ENCODE assay signal across 2 cellular contexts in the genomic region with DNA sequence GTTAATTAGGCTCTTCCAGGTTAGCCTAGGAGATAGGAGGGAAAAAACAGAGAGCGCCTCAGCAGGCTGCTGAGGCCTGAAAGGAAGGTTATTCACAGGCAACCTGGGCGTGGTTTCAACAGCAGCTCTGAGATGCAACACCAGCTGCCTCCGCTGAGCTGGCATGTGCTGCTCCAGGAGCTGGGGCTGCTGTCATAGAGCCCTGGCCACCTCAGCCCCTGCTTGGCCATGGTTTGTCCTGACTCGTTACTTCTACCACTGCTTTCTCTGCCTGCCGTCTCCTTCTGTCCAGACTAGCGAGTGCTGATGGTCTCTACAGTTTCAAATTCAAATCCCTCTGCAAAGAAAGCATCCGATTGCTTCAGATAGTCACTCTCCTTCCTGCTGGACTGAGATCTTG.
TF ChIP-seq lines count a peak whose summit lies in the region.

No MANE protein-coding gene starts in this region.

TF ChIP-seq in GM23338, 12 proteins besides CTCF, POLR2A, EP300 and RAD21:
- TF ChIP-seq CREB1 (CRISPR knock-in tag; IDR thresholded peaks at IDR 0.05; ENCODE audit: low read depth) (0 out of 2 replicates have a peak, but pooled peaks have one; percentile 11), JUNB (IDR thresholded peaks at IDR 0.05; ENCODE audit: unreplicated experiment) (no peak)
- TF ChIP-seq, protein P1, sequence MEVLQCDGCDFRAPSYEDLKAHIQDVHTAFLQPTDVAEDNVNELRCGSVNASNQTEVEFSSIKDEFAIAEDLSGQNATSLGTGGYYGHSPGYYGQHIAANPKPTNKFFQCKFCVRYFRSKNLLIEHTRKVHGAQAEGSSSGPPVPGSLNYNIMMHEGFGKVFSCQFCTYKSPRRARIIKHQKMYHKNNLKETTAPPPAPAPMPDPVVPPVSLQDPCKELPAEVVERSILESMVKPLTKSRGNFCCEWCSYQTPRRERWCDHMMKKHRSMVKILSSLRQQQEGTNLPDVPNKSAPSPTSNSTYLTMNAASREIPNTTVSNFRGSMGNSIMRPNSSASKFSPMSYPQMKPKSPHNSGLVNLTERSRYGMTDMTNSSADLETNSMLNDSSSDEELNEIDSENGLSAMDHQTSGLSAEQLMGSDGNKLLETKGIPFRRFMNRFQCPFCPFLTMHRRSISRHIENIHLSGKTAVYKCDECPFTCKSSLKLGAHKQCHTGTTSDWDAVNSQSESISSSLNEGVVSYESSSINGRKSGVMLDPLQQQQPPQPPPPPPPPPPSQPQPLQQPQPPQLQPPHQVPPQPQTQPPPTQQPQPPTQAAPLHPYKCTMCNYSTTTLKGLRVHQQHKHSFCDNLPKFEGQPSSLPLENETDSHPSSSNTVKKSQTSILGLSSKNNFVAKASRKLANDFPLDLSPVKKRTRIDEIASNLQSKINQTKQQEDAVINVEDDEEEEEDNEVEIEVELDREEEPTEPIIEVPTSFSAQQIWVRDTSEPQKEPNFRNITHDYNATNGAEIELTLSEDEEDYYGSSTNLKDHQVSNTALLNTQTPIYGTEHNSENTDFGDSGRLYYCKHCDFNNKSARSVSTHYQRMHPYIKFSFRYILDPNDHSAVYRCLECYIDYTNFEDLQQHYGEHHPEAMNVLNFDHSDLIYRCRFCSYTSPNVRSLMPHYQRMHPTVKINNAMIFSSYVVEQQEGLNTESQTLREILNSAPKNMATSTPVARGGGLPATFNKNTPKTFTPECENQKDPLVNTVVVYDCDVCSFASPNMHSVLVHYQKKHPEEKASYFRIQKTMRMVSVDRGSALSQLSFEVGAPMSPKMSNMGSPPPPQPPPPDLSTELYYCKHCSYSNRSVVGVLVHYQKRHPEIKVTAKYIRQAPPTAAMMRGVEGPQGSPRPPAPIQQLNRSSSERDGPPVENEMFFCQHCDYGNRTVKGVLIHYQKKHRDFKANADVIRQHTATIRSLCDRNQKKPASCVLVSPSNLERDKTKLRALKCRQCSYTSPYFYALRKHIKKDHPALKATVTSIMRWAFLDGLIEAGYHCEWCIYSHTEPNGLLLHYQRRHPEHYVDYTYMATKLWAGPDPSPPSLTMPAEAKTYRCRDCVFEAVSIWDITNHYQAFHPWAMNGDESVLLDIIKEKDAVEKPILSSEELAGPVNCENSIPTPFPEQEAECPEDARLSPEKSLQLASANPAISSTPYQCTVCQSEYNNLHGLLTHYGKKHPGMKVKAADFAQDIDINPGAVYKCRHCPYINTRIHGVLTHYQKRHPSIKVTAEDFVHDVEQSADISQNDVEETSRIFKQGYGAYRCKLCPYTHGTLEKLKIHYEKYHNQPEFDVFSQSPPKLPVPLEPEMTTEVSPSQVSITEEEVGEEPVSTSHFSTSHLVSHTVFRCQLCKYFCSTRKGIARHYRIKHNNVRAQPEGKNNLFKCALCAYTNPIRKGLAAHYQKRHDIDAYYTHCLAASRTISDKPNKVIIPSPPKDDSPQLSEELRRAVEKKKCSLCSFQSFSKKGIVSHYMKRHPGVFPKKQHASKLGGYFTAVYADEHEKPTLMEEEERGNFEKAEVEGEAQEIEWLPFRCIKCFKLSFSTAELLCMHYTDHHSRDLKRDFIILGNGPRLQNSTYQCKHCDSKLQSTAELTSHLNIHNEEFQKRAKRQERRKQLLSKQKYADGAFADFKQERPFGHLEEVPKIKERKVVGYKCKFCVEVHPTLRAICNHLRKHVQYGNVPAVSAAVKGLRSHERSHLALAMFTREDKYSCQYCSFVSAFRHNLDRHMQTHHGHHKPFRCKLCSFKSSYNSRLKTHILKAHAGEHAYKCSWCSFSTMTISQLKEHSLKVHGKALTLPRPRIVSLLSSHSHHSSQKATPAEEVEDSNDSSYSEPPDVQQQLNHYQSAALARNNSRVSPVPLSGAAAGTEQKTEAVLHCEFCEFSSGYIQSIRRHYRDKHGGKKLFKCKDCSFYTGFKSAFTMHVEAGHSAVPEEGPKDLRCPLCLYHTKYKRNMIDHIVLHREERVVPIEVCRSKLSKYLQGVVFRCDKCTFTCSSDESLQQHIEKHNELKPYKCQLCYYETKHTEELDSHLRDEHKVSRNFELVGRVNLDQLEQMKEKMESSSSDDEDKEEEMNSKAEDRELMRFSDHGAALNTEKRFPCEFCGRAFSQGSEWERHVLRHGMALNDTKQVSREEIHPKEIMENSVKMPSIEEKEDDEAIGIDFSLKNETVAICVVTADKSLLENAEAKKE (CRISPR knock-in tag; IDR thresholded peaks at IDR 0.05): peak; percentile 69
- TF ChIP-seq, protein P2, sequence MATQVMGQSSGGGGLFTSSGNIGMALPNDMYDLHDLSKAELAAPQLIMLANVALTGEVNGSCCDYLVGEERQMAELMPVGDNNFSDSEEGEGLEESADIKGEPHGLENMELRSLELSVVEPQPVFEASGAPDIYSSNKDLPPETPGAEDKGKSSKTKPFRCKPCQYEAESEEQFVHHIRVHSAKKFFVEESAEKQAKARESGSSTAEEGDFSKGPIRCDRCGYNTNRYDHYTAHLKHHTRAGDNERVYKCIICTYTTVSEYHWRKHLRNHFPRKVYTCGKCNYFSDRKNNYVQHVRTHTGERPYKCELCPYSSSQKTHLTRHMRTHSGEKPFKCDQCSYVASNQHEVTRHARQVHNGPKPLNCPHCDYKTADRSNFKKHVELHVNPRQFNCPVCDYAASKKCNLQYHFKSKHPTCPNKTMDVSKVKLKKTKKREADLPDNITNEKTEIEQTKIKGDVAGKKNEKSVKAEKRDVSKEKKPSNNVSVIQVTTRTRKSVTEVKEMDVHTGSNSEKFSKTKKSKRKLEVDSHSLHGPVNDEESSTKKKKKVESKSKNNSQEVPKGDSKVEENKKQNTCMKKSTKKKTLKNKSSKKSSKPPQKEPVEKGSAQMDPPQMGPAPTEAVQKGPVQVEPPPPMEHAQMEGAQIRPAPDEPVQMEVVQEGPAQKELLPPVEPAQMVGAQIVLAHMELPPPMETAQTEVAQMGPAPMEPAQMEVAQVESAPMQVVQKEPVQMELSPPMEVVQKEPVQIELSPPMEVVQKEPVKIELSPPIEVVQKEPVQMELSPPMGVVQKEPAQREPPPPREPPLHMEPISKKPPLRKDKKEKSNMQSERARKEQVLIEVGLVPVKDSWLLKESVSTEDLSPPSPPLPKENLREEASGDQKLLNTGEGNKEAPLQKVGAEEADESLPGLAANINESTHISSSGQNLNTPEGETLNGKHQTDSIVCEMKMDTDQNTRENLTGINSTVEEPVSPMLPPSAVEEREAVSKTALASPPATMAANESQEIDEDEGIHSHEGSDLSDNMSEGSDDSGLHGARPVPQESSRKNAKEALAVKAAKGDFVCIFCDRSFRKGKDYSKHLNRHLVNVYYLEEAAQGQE (IDR thresholded peaks at IDR 0.05; ENCODE audit: unreplicated experiment): no peak
TF ChIP-seq in GM23338: peak in this region for 2.

TF ChIP-seq in HepG2, 621 proteins besides CTCF, POLR2A, EP300 and RAD21:
- TF ChIP-seq HOXA3 (CRISPR knock-in tag; IDR thresholded peaks at IDR 0.05): no peak
- peak; percentile 45; the same call in 1 of the 2 replicates for TF ChIP-seq ZNF292 (CRISPR knock-in tag; IDR thresholded peaks at IDR 0.05; ENCODE audit: borderline replicate concordance, low read depth)
- TF ChIP-seq, protein P3, sequence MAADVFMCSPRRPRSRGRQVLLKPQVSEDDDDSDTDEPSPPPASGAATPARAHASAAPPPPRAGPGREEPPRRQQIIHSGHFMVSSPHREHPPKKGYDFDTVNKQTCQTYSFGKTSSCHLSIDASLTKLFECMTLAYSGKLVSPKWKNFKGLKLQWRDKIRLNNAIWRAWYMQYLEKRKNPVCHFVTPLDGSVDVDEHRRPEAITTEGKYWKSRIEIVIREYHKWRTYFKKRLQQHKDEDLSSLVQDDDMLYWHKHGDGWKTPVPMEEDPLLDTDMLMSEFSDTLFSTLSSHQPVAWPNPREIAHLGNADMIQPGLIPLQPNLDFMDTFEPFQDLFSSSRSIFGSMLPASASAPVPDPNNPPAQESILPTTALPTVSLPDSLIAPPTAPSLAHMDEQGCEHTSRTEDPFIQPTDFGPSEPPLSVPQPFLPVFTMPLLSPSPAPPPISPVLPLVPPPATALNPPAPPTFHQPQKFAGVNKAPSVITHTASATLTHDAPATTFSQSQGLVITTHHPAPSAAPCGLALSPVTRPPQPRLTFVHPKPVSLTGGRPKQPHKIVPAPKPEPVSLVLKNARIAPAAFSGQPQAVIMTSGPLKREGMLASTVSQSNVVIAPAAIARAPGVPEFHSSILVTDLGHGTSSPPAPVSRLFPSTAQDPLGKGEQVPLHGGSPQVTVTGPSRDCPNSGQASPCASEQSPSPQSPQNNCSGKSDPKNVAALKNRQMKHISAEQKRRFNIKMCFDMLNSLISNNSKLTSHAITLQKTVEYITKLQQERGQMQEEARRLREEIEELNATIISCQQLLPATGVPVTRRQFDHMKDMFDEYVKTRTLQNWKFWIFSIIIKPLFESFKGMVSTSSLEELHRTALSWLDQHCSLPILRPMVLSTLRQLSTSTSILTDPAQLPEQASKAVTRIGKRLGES (CRISPR knock-in tag; IDR thresholded peaks at IDR 0.05; ENCODE audit: borderline replicate concordance): no peak
- TF ChIP-seq, protein P4, sequence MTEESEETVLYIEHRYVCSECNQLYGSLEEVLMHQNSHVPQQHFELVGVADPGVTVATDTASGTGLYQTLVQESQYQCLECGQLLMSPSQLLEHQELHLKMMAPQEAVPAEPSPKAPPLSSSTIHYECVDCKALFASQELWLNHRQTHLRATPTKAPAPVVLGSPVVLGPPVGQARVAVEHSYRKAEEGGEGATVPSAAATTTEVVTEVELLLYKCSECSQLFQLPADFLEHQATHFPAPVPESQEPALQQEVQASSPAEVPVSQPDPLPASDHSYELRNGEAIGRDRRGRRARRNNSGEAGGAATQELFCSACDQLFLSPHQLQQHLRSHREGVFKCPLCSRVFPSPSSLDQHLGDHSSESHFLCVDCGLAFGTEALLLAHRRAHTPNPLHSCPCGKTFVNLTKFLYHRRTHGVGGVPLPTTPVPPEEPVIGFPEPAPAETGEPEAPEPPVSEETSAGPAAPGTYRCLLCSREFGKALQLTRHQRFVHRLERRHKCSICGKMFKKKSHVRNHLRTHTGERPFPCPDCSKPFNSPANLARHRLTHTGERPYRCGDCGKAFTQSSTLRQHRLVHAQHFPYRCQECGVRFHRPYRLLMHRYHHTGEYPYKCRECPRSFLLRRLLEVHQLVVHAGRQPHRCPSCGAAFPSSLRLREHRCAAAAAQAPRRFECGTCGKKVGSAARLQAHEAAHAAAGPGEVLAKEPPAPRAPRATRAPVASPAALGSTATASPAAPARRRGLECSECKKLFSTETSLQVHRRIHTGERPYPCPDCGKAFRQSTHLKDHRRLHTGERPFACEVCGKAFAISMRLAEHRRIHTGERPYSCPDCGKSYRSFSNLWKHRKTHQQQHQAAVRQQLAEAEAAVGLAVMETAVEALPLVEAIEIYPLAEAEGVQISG (CRISPR knock-in tag; IDR thresholded peaks at IDR 0.05): 0 out of 2 replicates have a peak, but pooled peaks have one; percentile 23
- peak; percentile 68 for TF ChIP-seq TEAD3 (CRISPR knock-in tag; optimal IDR thresholded peaks at IDR 0.05; ENCODE audit: borderline replicate concordance)
- TF ChIP-seq, protein P5, sequence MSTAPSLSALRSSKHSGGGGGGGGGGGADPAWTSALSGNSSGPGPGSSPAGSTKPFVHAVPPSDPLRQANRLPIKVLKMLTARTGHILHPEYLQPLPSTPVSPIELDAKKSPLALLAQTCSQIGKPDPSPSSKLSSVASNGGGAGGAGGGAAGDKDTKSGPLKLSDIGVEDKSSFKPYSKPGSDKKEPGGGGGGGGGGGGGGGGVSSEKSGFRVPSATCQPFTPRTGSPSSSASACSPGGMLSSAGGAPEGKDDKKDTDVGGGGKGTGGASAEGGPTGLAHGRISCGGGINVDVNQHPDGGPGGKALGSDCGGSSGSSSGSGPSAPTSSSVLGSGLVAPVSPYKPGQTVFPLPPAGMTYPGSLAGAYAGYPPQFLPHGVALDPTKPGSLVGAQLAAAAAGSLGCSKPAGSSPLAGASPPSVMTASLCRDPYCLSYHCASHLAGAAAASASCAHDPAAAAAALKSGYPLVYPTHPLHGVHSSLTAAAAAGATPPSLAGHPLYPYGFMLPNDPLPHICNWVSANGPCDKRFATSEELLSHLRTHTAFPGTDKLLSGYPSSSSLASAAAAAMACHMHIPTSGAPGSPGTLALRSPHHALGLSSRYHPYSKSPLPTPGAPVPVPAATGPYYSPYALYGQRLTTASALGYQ (CRISPR knock-in tag; IDR thresholded peaks at IDR 0.05): no peak
- TF ChIP-seq GZF1 (CRISPR knock-in tag; IDR thresholded peaks at IDR 0.05): 0 out of 2 replicates have a peak, but pooled peaks have one; percentile 44
- TF ChIP-seq ZNF431 (CRISPR knock-in tag; IDR thresholded peaks at IDR 0.05; ENCODE audit: borderline replicate concordance, low read depth): peak; percentile 67; the same call in 1 of the 2 replicates
- TF ChIP-seq, protein P6, sequence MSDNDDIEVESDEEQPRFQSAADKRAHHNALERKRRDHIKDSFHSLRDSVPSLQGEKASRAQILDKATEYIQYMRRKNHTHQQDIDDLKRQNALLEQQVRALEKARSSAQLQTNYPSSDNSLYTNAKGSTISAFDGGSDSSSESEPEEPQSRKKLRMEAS (IDR thresholded peaks at IDR 0.05): 0 out of 2 replicates have a peak, but pooled peaks have one; percentile 32
- peak; percentile 20; the same call in 1 of the 2 replicates for TF ChIP-seq SALL1 (CRISPR knock-in tag; IDR thresholded peaks at IDR 0.05)
- peak; percentile 39 for TF ChIP-seq XRCC5 (optimal IDR thresholded peaks at IDR 0.05; ENCODE audit: low read length)
- TF ChIP-seq, protein P7, sequence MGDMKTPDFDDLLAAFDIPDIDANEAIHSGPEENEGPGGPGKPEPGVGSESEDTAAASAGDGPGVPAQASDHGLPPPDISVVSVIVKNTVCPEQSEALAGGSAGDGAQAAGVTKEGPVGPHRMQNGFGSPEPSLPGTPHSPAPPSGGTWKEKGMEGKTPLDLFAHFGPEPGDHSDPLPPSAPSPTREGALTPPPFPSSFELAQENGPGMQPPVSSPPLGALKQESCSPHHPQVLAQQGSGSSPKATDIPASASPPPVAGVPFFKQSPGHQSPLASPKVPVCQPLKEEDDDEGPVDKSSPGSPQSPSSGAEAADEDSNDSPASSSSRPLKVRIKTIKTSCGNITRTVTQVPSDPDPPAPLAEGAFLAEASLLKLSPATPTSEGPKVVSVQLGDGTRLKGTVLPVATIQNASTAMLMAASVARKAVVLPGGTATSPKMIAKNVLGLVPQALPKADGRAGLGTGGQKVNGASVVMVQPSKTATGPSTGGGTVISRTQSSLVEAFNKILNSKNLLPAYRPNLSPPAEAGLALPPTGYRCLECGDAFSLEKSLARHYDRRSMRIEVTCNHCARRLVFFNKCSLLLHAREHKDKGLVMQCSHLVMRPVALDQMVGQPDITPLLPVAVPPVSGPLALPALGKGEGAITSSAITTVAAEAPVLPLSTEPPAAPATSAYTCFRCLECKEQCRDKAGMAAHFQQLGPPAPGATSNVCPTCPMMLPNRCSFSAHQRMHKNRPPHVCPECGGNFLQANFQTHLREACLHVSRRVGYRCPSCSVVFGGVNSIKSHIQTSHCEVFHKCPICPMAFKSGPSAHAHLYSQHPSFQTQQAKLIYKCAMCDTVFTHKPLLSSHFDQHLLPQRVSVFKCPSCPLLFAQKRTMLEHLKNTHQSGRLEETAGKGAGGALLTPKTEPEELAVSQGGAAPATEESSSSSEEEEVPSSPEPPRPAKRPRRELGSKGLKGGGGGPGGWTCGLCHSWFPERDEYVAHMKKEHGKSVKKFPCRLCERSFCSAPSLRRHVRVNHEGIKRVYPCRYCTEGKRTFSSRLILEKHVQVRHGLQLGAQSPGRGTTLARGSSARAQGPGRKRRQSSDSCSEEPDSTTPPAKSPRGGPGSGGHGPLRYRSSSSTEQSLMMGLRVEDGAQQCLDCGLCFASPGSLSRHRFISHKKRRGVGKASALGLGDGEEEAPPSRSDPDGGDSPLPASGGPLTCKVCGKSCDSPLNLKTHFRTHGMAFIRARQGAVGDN (CRISPR knock-in tag; IDR thresholded peaks at IDR 0.05): peak; percentile 64
- TF ChIP-seq, protein P8, sequence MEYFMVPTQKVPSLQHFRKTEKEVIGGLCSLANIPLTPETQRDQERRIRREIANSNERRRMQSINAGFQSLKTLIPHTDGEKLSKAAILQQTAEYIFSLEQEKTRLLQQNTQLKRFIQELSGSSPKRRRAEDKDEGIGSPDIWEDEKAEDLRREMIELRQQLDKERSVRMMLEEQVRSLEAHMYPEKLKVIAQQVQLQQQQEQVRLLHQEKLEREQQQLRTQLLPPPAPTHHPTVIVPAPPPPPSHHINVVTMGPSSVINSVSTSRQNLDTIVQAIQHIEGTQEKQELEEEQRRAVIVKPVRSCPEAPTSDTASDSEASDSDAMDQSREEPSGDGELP (IDR thresholded peaks at IDR 0.05; ENCODE audit: borderline replicate concordance, low read depth): peak; percentile 37; the same call in 1 of the 2 replicates
- TF ChIP-seq SAP130 (CRISPR knock-in tag; IDR thresholded peaks at IDR 0.05; ENCODE audit: low read depth): peak; percentile 40; the same call in 1 of the 2 replicates
